Comparison of ENCODE assay signal across 8 cellular contexts in genomic region chrX:18985186-18985435, GRCh38. TPM values are rescaled to one million over a fixed set of nuclear protein-coding genes. Genes with fewer than 3 reads are reported as not detected.
DNase-seq lines count a peak whose midpoint lies in the region; TF ChIP-seq lines count a peak whose summit lies in the region.

No MANE protein-coding gene starts in this region.

- in situ Hi-C loops in GM23248 (cut with MboI), result no loop called here

- peak overlapping the region; percentile 84 for H2AFZ ChIP-seq in GM23248
- H2AFZ ChIP-seq in smooth muscle cell (ENCODE audit: low read depth), result peak overlapping the region; percentile 76

- DNase-seq in GM23248 (no peak), SJSA1 (ENCODE audit: low read depth in 1 of 2, low spot score in 2 of 2) (no peak), fibroblast of villous mesenchyme (ENCODE audit: low read depth) (no peak), smooth muscle cell (lab: John Stamatoyannopoulos, UW; ENCODE audit: unreplicated experiment) (no peak), iPS-NIHi11 (ENCODE audit: low spot score) (no peak), retina (no peak), NCI-H1105 (lab: John Stamatoyannopoulos, UW) (no peak), mucosa of gallbladder (ENCODE audit: low spot score) (no peak)

- H3K4me1 ChIP-seq in GM23248 (ENCODE audit: insufficient read depth) (no peaks in the 10 kb centered on the region), SJSA1 (replicated peaks) (peaks cover 9% of the 10 kb centered on the region), smooth muscle cell (ENCODE audit: low read depth) (peaks cover 4% of the 10 kb centered on the region)

- H3K27me3 ChIP-seq in GM23248 (replicated peaks; ENCODE audit: insufficient read depth) (no peaks in the 10 kb centered on the region), SJSA1 (replicated peaks) (no peaks in the 10 kb centered on the region), smooth muscle cell (ENCODE audit: low read depth) (no peaks in the 10 kb centered on the region)

- TF ChIP-seq CTCF in fibroblast of villous mesenchyme (IDR thresholded peaks at IDR 0.05; ENCODE audit: insufficient read depth, low read depth, low read length) (no peak), smooth muscle cell (IDR thresholded peaks at IDR 0.05; ENCODE audit: borderline replicate concordance, insufficient read depth, poor library complexity, severe bottlenecking) (no peak)

- H3K36me3 ChIP-seq in GM23248 (ENCODE audit: low read depth), result no peaks in the 10 kb centered on the region
- no peaks in the 10 kb centered on the region for H3K36me3 ChIP-seq in SJSA1
- no peaks in the 10 kb centered on the region for H3K36me3 ChIP-seq in smooth muscle cell (ENCODE audit: low read depth)

- no peaks in the 10 kb centered on the region for H4K20me1 ChIP-seq in GM23248 (ENCODE audit: insufficient read depth)
- H4K20me1 ChIP-seq in smooth muscle cell (ENCODE audit: low read depth), result no peaks in the 10 kb centered on the region

- peak overlapping the region; percentile 90 for H3K4me2 ChIP-seq in GM23248 (ENCODE audit: unreplicated experiment)
- peak overlapping the region; percentile 82 for H3K4me2 ChIP-seq in smooth muscle cell

- H3K9ac ChIP-seq in GM23248, result peak overlapping the region; percentile 92
- H3K9ac ChIP-seq in smooth muscle cell (ENCODE audit: low read depth), result peak overlapping the region; percentile 78

- no peaks in the 10 kb centered on the region for H3K9me2 ChIP-seq in GM23248 (ENCODE audit: insufficient read depth)

- peak overlapping the region; percentile 85 for H3K4me3 ChIP-seq in GM23248
- peak overlapping the region; percentile 82 for H3K4me3 ChIP-seq in SJSA1
- H3K4me3 ChIP-seq in fibroblast of villous mesenchyme (ENCODE audit: low read depth, low read length), result peak overlapping the region; percentile 70
- peak overlapping the region; percentile 72 for H3K4me3 ChIP-seq in smooth muscle cell

- 0 to 7% methylated on average over 4 of the region's 4 CpGs for WGBS in GM23248 (ENCODE audit: low coverage in 1 of 2, low lambda C conversion rate in 2 of 2, missing lambda C conversion rate in 2 of 2), 2 experiments
- 46% methylated on average over 4 of the region's 4 CpGs for WGBS in smooth muscle cell (ENCODE audit: low lambda C conversion rate)

- H3K79me2 ChIP-seq in GM23248 (ENCODE audit: insufficient read depth) (peaks cover 29% of the 10 kb centered on the region; the same call in 1 of the 2 replicates), smooth muscle cell (ENCODE audit: low read depth) (no peaks in the 10 kb centered on the region)

- no peaks in the 10 kb centered on the region for H3K9me3 ChIP-seq in GM23248 (ENCODE audit: low read depth)
- no peaks in the 10 kb centered on the region for H3K9me3 ChIP-seq in SJSA1 (replicated peaks)
- H3K9me3 ChIP-seq in smooth muscle cell (replicated peaks; ENCODE audit: low read depth), result peaks cover 3% of the 10 kb centered on the region

- H3F3A ChIP-seq in GM23248 (ENCODE audit: insufficient read depth) (no peaks in the 10 kb centered on the region), smooth muscle cell (ENCODE audit: low read depth) (no peaks in the 10 kb centered on the region)

- peak overlapping the region; percentile 85 for H3K27ac ChIP-seq in GM23248
- peak overlapping the region; percentile 87 for H3K27ac ChIP-seq in SJSA1
- no peak overlapping the region for H3K27ac ChIP-seq in smooth muscle cell (ENCODE audit: low read depth)

RNA-seq across cellular contexts. Expression of gene PHKA2, which starts 1.2 kb away (rescaled TPM):
- 9.1 and 9.9 TPM in 2 replicates for total RNA-seq in GM23248 (2014; rRNA removed; shearing (Covaris generic))
- polyA plus RNA-seq in GM23248 (2016; fragmentation: Nextera tagmentation; extraction: Ambion mirVana) (5.7 and 6.8 TPM in 2 replicates), smooth muscle cell (7.3 and 8.2 TPM in 2 replicates)
- total RNA-seq in SJSA1 (2014; rRNA removed; shearing (Covaris generic)), result 6.0 and 10.8 TPM in 2 replicates
- total RNA-seq in fibroblast of villous mesenchyme (8.1 and 8.2 TPM in 2 replicates), smooth muscle cell (4.6 and 22.7 TPM in 2 replicates), mucosa of gallbladder (67.7 TPM)
